ENCODE assay signal across 9 cellular contexts in the genomic region with DNA sequence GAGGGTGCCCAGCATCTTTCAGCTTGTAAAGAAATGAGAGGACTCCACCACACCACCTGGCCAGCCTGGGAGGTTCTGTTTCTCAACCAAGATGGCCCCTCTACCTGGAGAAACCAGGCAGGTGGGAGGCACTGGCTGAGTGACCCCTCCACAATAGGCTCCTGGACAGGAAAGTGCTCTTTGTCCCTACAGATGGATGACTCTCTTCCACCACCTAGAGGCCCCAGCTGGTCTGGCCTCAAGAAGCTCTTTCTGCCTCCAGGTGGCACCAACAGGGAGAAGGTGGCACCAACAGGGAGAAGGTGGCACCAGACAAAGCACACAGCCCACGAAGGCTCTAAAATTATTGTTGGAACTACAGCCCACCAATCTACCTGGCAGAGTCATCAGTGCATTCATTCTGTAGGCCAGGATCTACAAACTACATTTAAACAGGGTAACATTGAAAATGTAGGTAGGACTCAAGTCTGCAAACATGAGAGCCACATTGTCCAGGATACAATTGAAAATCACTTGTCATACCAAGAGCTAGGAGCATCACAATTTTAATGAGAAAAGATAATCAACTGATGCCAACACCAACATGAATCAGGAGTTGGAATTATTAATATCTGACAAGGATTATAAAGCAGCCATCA. TPM values are rescaled to one million over a fixed set of nuclear protein-coding genes. Genes with fewer than 3 reads are reported as not detected.
DNase-seq lines count a peak whose midpoint lies in the region; ATAC-seq, FAIRE-seq and TF ChIP-seq lines count a peak whose summit lies in the region.
"Had no signal": no experiment of that assay in that cellular context is flagged by ENCODE, and none has a peak within 500 bp of the region (broad histone marks: within the 10 kb centered on the region; RNA-seq: fewer than 3 reads in every experiment).

No MANE protein-coding gene starts in this region.

- no peak for TF ChIP-seq POLR2A in GM12891 (IDR thresholded peaks at IDR 0.05; ENCODE audit: low read depth, low read length)

- H3K36me3 ChIP-seq in adipocyte (ENCODE audit: control insufficient read depth, insufficient read depth, low read length, severe bottlenecking) (no peaks in the 10 kb centered on the region), ascending aorta (no peaks in the 10 kb centered on the region)

- H3K27me3 ChIP-seq in adipocyte (replicated peaks; ENCODE audit: control insufficient read depth, insufficient read depth, low read length), result peaks cover 49% of the 10 kb centered on the region
- no peaks in the 10 kb centered on the region for H3K27me3 ChIP-seq in ascending aorta

- DNase-seq in AG20443 (ENCODE audit: low spot score) (peak; percentile 41), GM12891 (ENCODE audit: insufficient read length, low spot score) (no peak), NOMO-1 treated with dmso at 0.1 percent for 144 hours (lab: John Stamatoyannopoulos, UW; ENCODE audit: unreplicated experiment) (peak; percentile 10), adipocyte (ENCODE audit: low read depth) (peak; percentile 24), left lobe of liver (ENCODE audit: low spot score) (peak; percentile 65), DMS79 treated with DMSO at 0.1 percent for 48 hours (lab: John Stamatoyannopoulos, UW) (no peak), ascending aorta (ENCODE audit: low spot score in 2 of 2) (no peak)

- ATAC-seq in left lobe of liver, result peak; percentile 90
- no peak for ATAC-seq in HG03139 (IDR thresholded peaks at IDR 0.05; ENCODE audit: unreplicated experiment)

- H3K4me3 ChIP-seq in adipocyte (ENCODE audit: low read length), result no peak overlapping the region
- H3K4me3 ChIP-seq in ascending aorta, result no peak overlapping the region

- no peak overlapping the region for H3K9ac ChIP-seq in adipocyte (ENCODE audit: low read length)

- no peaks in the 10 kb centered on the region for H3K9me3 ChIP-seq in adipocyte (ENCODE audit: control insufficient read depth, low read length)
- peaks cover 0 to 10% of the 10 kb centered on the region in 2 donors for H3K9me3 ChIP-seq in ascending aorta

- H3K4me1 ChIP-seq in adipocyte (ENCODE audit: control insufficient read depth, insufficient read depth, low read length) (no peaks in the 10 kb centered on the region), ascending aorta (no peaks in the 10 kb centered on the region)

- FAIRE-seq in GM12891 (lab: Jason Lieb, UNC), result peak; percentile 60

- peak in 1 of 3 experiments; percentile 16 for TF ChIP-seq CTCF in ascending aorta (IDR thresholded peaks at IDR 0.05)

- H3K27ac ChIP-seq in ascending aorta, result no peak overlapping the region
- H3K27ac ChIP-seq: epithelial cell of prostate had no signal

- intact Hi-C loops in ascending aorta (cut with DNase I), result no loop called here

TF ChIP-seq in GM12891, 5 proteins besides CTCF, POLR2A, EP300 and RAD21:
- TF ChIP-seq POU2F2 (IDR thresholded peaks at IDR 0.05; ENCODE audit: low read depth, low read length) (no peak), TAF1 (IDR thresholded peaks at IDR 0.05; ENCODE audit: low read depth, low read length) (no peak), SPI1 (IDR thresholded peaks at IDR 0.05; ENCODE audit: low read depth, low read length) (no peak), POLR2AphosphoS5 (IDR thresholded peaks at IDR 0.05; ENCODE audit: low read depth, low read length) (no peak; the same call in 1 of the 2 replicates), PAX5 (IDR thresholded peaks at IDR 0.05; ENCODE audit: insufficient read depth, low read length, severe bottlenecking) (no peak)

RNA-seq across cellular contexts. Expression of a gene that starts 14.4 kb away (rescaled TPM):
- polyA plus RNA-seq in GM12891 (2012; ENCODE audit: low read depth, missing spikeins), result 129 TPM
- total RNA-seq in left lobe of liver (1.0 TPM), ascending aorta (not detected)

RNA-seq across cellular contexts. Expression of a gene that starts 15.1 kb away (rescaled TPM):
- polyA plus RNA-seq in GM12891 (2012; ENCODE audit: low read depth, missing spikeins), result 0.63 TPM
- total RNA-seq in left lobe of liver (0.83 TPM), ascending aorta (not detected)

RNA-seq across cellular contexts. Expression of a gene that starts 22.2 kb away (rescaled TPM):
- 1.1 TPM for polyA plus RNA-seq in GM12891 (2012; ENCODE audit: low read depth, missing spikeins)
- total RNA-seq in left lobe of liver (0.20 TPM), ascending aorta (0.75 TPM)

RNA-seq across cellular contexts. Expression of a gene that starts 30.7 kb away (rescaled TPM):
- not detected for polyA plus RNA-seq in GM12891 (2012; ENCODE audit: low read depth, missing spikeins)
- total RNA-seq in left lobe of liver (0.25 TPM), ascending aorta (not detected)

Comparison
In these comparisons a context has a peak if more than half of its experiments do, and no peak if none do; other contexts are left out.
1. DNase-seq: peak in AG20443 (single experiment), NOMO-1 treated with dmso at 0.1 percent for 144 hours (single experiment), adipocyte (single experiment) and left lobe of liver (single experiment); none in GM12891 (single experiment), DMS79 treated with DMSO at 0.1 percent for 48 hours (single experiment) and ascending aorta (0 of 2).